19 cellular contexts compared by ENCODE assay signal in genomic region chr19:45158503-45159026, GRCh38. TPM values are rescaled to one million over a fixed set of nuclear protein-coding genes. Genes with fewer than 3 reads are reported as not detected.
DNase-seq lines count a peak whose midpoint lies in the region; ATAC-seq, FAIRE-seq and TF ChIP-seq lines count a peak whose summit lies in the region.
"Had no signal": no experiment of that assay in that cellular context is flagged by ENCODE, and none has a peak within 500 bp of the region (broad histone marks: within the 10 kb centered on the region; RNA-seq: fewer than 3 reads in every experiment).

No MANE protein-coding gene starts in this region.

- H3K4me1 Mint-ChIP-seq in activated naive CD8-positive, alpha-beta T cell treated with anti-CD3 and anti-CD28 coated beads, Interleukin-2, amount 10 ng/mL, durations not matched to agents 7 days and 5 days: peaks cover 6% of the 10 kb centered on the region
- peaks cover 8% of the 10 kb centered on the region for H3K4me1 Mint-ChIP-seq in activated naive CD8-positive, alpha-beta T cell treated with anti-CD3 and anti-CD28 coated beads for 36 hours
- peaks cover 13 to 23% of the 10 kb centered on the region in 2 donors for H3K4me1 Mint-ChIP-seq in stimulated activated naive B cell treated with anti-CD40 and anti-IgM and Interleukin-4, amounts not matched to agents 10 μg/mL and 1 μg/mL and 100 μg/mL, for 72 hours

- peak; percentile 36 for DNase-seq in activated naive CD8-positive, alpha-beta T cell treated with anti-CD3 and anti-CD28 coated beads, Interleukin-2, amount 10 ng/mL, durations not matched to agents 7 days and 5 days
- DNase-seq in activated naive CD8-positive, alpha-beta T cell treated with anti-CD3 and anti-CD28 coated beads for 36 hours: no peak
- DNase-seq in GM12878 (ENCODE audit: low read depth, low spot score) (no peak), kidney (peak; percentile 61), NCI-H1694 (lab: John Stamatoyannopoulos, UW) (no peak), DMS 273 (lab: John Stamatoyannopoulos, UW; ENCODE audit: unreplicated experiment) (no peak), occipital lobe (lab: John Stamatoyannopoulos, UW) (no peak)
- no peak for DNase-seq in stimulated activated naive B cell treated with anti-CD40 and anti-IgM and Interleukin-4, amounts not matched to agents 10 μg/mL and 1 μg/mL and 100 μg/mL, for 72 hours
- DNase-seq: 8988T; ACHN; CD8-positive, alpha-beta T cell; COR-L47; HCEC 1CT; HFFc6 had no signal

- no peaks in the 10 kb centered on the region for H3K79me2 ChIP-seq in GM12878 (ENCODE audit: control insufficient read depth, insufficient read depth, low read length)

- no peak overlapping the region for H2AFZ ChIP-seq in GM12878 (ENCODE audit: control insufficient read depth, low read depth, low read length)
- H2AFZ ChIP-seq: GM23338 had no signal

- no peak overlapping the region for H3K4me3 Mint-ChIP-seq in activated naive CD8-positive, alpha-beta T cell treated with anti-CD3 and anti-CD28 coated beads, Interleukin-2, amount 10 ng/mL, durations not matched to agents 7 days and 5 days
- H3K4me3 Mint-ChIP-seq in activated naive CD8-positive, alpha-beta T cell treated with anti-CD3 and anti-CD28 coated beads for 36 hours: no peak overlapping the region
- no peak overlapping the region for H3K4me3 Mint-ChIP-seq in stimulated activated naive B cell treated with anti-CD40 and anti-IgM and Interleukin-4, amounts not matched to agents 10 μg/mL and 1 μg/mL and 100 μg/mL, for 72 hours
- H3K4me3 Mint-ChIP-seq: CD8-positive, alpha-beta T cell; GM23338; HFFc6 had no signal

- POLR2A ChIA-PET in activated naive CD8-positive, alpha-beta T cell treated with anti-CD3 and anti-CD28 coated beads, Interleukin-2, amount 10 ng/mL, durations not matched to agents 7 days and 5 days (lab: Charles Lee): interaction anchor here (1.6 kb wide), 1 partner anchor 19 kb away, joined by 5 read pairs; the partner anchor contains the start of genes BLOC1S3 and TRAPPC6A
- POLR2A ChIA-PET in GM12878 (lab: Charles Lee): interaction anchor here (1.2 kb wide), 1 partner anchor 22 kb away, joined by 4 read pairs; no protein-coding TSS in a partner anchor

- H3K4me2 ChIP-seq in GM12878 (ENCODE audit: control insufficient read depth, insufficient read depth): no peak overlapping the region
- H3K4me2 ChIP-seq: GM23338 had no signal

- no peak overlapping the region for H3K4me3 ChIP-seq in GM12878
- H3K4me3 ChIP-seq in kidney (ENCODE audit: low read length in 2 of 2): no peak overlapping the region
- H3K4me3 ChIP-seq: GM23338 had no signal

- TF ChIP-seq RAD21 in GM12878 (IDR thresholded peaks at IDR 0.05; ENCODE audit: insufficient read depth, low read depth, low read length): no peak

- peaks cover 30% of the 10 kb centered on the region for H3K27me3 Mint-ChIP-seq in activated naive CD8-positive, alpha-beta T cell treated with anti-CD3 and anti-CD28 coated beads, Interleukin-2, amount 10 ng/mL, durations not matched to agents 7 days and 5 days
- peaks cover 22% of the 10 kb centered on the region for H3K27me3 Mint-ChIP-seq in activated naive CD8-positive, alpha-beta T cell treated with anti-CD3 and anti-CD28 coated beads for 36 hours
- H3K27me3 Mint-ChIP-seq in stimulated activated naive B cell treated with anti-CD40 and anti-IgM and Interleukin-4, amounts not matched to agents 10 μg/mL and 1 μg/mL and 100 μg/mL, for 72 hours: peaks cover 47 to 56% of the 10 kb centered on the region in 2 donors

- TF ChIP-seq POLR2A in GM12878 (IDR thresholded peaks at IDR 0.05; ENCODE audit: low read depth, low read length): peak; percentile 13; the same call in 1 of the 2 replicates

- no peak for TF ChIP-seq CTCF in GM12878 (IDR thresholded peaks at IDR 0.05 in 2 of 3, conservative IDR thresholded peaks at IDR 0.05 in 1 of 3; ENCODE audit: control insufficient read depth in 2 of 3, extremely low read depth in 1 of 3, insufficient read depth in 1 of 3, low read depth in 3 of 3, low read length in 3 of 3)
- TF ChIP-seq CTCF in kidney (IDR thresholded peaks at IDR 0.05; ENCODE audit: borderline replicate concordance, extremely low read depth, insufficient read depth): no peak

- no peak for TF ChIP-seq EP300 in GM12878 (IDR thresholded peaks at IDR 0.05; ENCODE audit: borderline replicate concordance in 1 of 2, control insufficient read depth in 1 of 2, low read depth in 2 of 2, low read length in 2 of 2)

- FAIRE-seq in GM12878 (lab: Jason Lieb, UNC) (no peak), kidney (lab: Jason Lieb, UNC) (no peak)
- FAIRE-seq: GM12891, HepG2, HTR-8/SVneo had no signal

- H3K27me3 ChIP-seq in GM12878 (replicated peaks in 1 of 2; ENCODE audit: control insufficient read depth in 2 of 2, insufficient read depth in 2 of 2, low read length in 1 of 2): no peaks in the 10 kb centered on the region; a peak in 2 of 4 replicates

- no peaks in the 10 kb centered on the region for H3K9me3 Mint-ChIP-seq in activated naive CD8-positive, alpha-beta T cell treated with anti-CD3 and anti-CD28 coated beads, Interleukin-2, amount 10 ng/mL, durations not matched to agents 7 days and 5 days
- H3K9me3 Mint-ChIP-seq in activated naive CD8-positive, alpha-beta T cell treated with anti-CD3 and anti-CD28 coated beads for 36 hours: no peaks in the 10 kb centered on the region
- H3K9me3 Mint-ChIP-seq in stimulated activated naive B cell treated with anti-CD40 and anti-IgM and Interleukin-4, amounts not matched to agents 10 μg/mL and 1 μg/mL and 100 μg/mL, for 72 hours: no peaks in the 10 kb centered on the region
- H3K9me3 Mint-ChIP-seq: CD8-positive, alpha-beta T cell; HFFc6 had no signal

- H3K36me3 ChIP-seq in GM12878 (ENCODE audit: control insufficient read depth in 2 of 2, insufficient read depth in 2 of 2, low read length in 1 of 2) (no peaks in the 10 kb centered on the region), kidney (ENCODE audit: control insufficient read depth in 1 of 2, insufficient read depth in 2 of 2, low read length in 2 of 2) (no peaks in the 10 kb centered on the region)

- H3K27ac Mint-ChIP-seq in activated naive CD8-positive, alpha-beta T cell treated with anti-CD3 and anti-CD28 coated beads, Interleukin-2, amount 10 ng/mL, durations not matched to agents 7 days and 5 days: no peak overlapping the region
- H3K27ac Mint-ChIP-seq in activated naive CD8-positive, alpha-beta T cell treated with anti-CD3 and anti-CD28 coated beads for 36 hours: no peak overlapping the region
- peak overlapping the region; percentile 77 for H3K27ac Mint-ChIP-seq in stimulated activated naive B cell treated with anti-CD40 and anti-IgM and Interleukin-4, amounts not matched to agents 10 μg/mL and 1 μg/mL and 100 μg/mL, for 72 hours
- H3K27ac Mint-ChIP-seq: CD8-positive, alpha-beta T cell; GM23338; HFFc6 had no signal

- in situ Hi-C loops in GM12878 (cut with MboI): no loop called here

- H3K4me1 ChIP-seq in GM12878 (ENCODE audit: control insufficient read depth, insufficient read depth, low read length) (peaks cover 3% of the 10 kb centered on the region), kidney (ENCODE audit: control insufficient read depth in 1 of 2, insufficient read depth in 1 of 2, low read depth in 1 of 2, low read length in 2 of 2) (peaks cover 0 to 4% of the 10 kb centered on the region in 2 donors)

- no peaks in the 10 kb centered on the region for H3K36me3 Mint-ChIP-seq in activated naive CD8-positive, alpha-beta T cell treated with anti-CD3 and anti-CD28 coated beads, Interleukin-2, amount 10 ng/mL, durations not matched to agents 7 days and 5 days
- peaks cover 2% of the 10 kb centered on the region for H3K36me3 Mint-ChIP-seq in activated naive CD8-positive, alpha-beta T cell treated with anti-CD3 and anti-CD28 coated beads for 36 hours
- no peaks in the 10 kb centered on the region for H3K36me3 Mint-ChIP-seq in stimulated activated naive B cell treated with anti-CD40 and anti-IgM and Interleukin-4, amounts not matched to agents 10 μg/mL and 1 μg/mL and 100 μg/mL, for 72 hours
- H3K36me3 Mint-ChIP-seq: CD8-positive, alpha-beta T cell had no signal

- intact Hi-C loops in GM12878 (cut with micrococcal nuclease; ENCODE audit: unreplicated experiment): no loop called here
- intact Hi-C loops in kidney (cut with DNase I): no loop called here

- H4K20me1 ChIP-seq in GM12878 (ENCODE audit: control insufficient read depth, insufficient read depth): no peaks in the 10 kb centered on the region

- H3K9ac ChIP-seq in GM12878 (ENCODE audit: control insufficient read depth, insufficient read depth, low read length) (no peak overlapping the region), kidney (ENCODE audit: low read length in 2 of 2) (no peak overlapping the region)

- RAD21 ChIA-PET in GM12878 (lab: Charles Lee; ENCODE audit: unreplicated experiment): no interaction called here

- H3K27ac ChIP-seq in GM12878 (ENCODE audit: control insufficient read depth, insufficient read depth) (no peak overlapping the region), kidney (ENCODE audit: low read depth in 2 of 2, low read length in 2 of 2) (no peak overlapping the region)

- H3K9me3 ChIP-seq in GM12878 (replicated peaks; ENCODE audit: control insufficient read depth, insufficient read depth, low read length) (no peaks in the 10 kb centered on the region), kidney (ENCODE audit: control insufficient read depth in 1 of 2, low read length in 2 of 2) (no peaks in the 10 kb centered on the region)

- 57% methylated on average over 13 of the region's 20 CpGs for WGBS in GM12878 (ENCODE audit: insufficient coverage, insufficient replicate concordance, low lambda C conversion rate, missing lambda C conversion rate)

- no peak for ATAC-seq in activated naive CD8-positive, alpha-beta T cell treated with anti-CD3 and anti-CD28 coated beads, Interleukin-2, amount 10 ng/mL, durations not matched to agents 7 days and 5 days (ENCODE audit: low read depth)
- no peak for ATAC-seq in GM12878
- no peak for ATAC-seq in stimulated activated naive B cell treated with anti-CD40 and anti-IgM and Interleukin-4, amounts not matched to agents 10 μg/mL and 1 μg/mL and 100 μg/mL, for 72 hours (replicated peaks)
- ATAC-seq: CD8-positive, alpha-beta T cell; GM23338; HepG2 had no signal

- CTCF ChIA-PET in GM12878 (lab: Yijun Ruan, JAX): no interaction called here

- SMC1A ChIA-PET in GM12878 (lab: Charles Lee; ENCODE audit: uncharacterized antibody, unreplicated experiment): no interaction called here

- no TSS peak for BruUV-seq in GM12878 (replicated peaks; lab: Mats Ljungman, UMichigan)

RNA-seq across cellular contexts. Expression of gene NKPD1, which starts 2.2 kb away (rescaled TPM):
- total RNA-seq in activated naive CD8-positive, alpha-beta T cell treated with anti-CD3 and anti-CD28 coated beads, Interleukin-2, amount 10 ng/mL, durations not matched to agents 7 days and 5 days: under 1 TPM; 0.31 to 0.47 TPM
- under 1 TPM in 1 of 2 experiments, not detected in 1; 0.24 TPM for total RNA-seq in activated naive CD8-positive, alpha-beta T cell treated with anti-CD3 and anti-CD28 coated beads for 36 hours
- 1.4 and 1.6 TPM in 2 replicates for total RNA-seq in GM12878 (2013; cell fraction: nucleolus; rRNA removed)
- 0.05 and 0.06 TPM in 2 replicates for total RNA-seq in GM12878 (2014; rRNA removed)
- not detected in 2 replicates for total RNA-seq in GM12878 (2014; rRNA removed; fragmentation: Illumina TruSeq; extraction: Trizol)
- total RNA-seq in GM12878 (2021): 0.05 and 0.13 TPM in 2 replicates
- not detected for polyA plus RNA-seq in GM12878 (2011; ENCODE audit: low read depth)
- polyA plus RNA-seq in GM12878 (2011; rRNA removed): not detected in 2 replicates
- polyA plus RNA-seq in GM12878 (2011; cell fraction: cytosol; rRNA removed): 0.03 TPM in 1 of 2 replicates, not detected in the other
- 0.28 and 0.37 TPM in 2 replicates for polyA plus RNA-seq in GM12878 (2011; cell fraction: nucleus; rRNA removed)
- 0.14 and 0.17 TPM in 2 replicates for polyA plus RNA-seq in GM12878 (2012)
- not detected in 2 replicates for polyA plus RNA-seq in GM12878 (2014; fragmentation: Illumina TruSeq; extraction: Trizol)
- not detected for polyA plus RNA-seq in GM12878 (2014; fragmentation: Nextera tagmentation; extraction: Ambion mirVana)
- polyA plus RNA-seq in GM12878 (2014; rRNA removed): 0.04 and 0.18 TPM in 2 replicates
- not detected for polyA plus RNA-seq in GM12878 (2016; fragmentation: Nextera tagmentation; extraction: Ambion mirVana)
- polyA minus RNA-seq in GM12878 (2011; rRNA and poly(A)+ RNA removed): 0.05 TPM in 1 of 2 replicates, not detected in the other
- polyA minus RNA-seq in GM12878 (2011; cell fraction: cytosol; rRNA and poly(A)+ RNA removed): not detected in 2 replicates
- polyA minus RNA-seq in GM12878 (2011; cell fraction: nucleus; rRNA and poly(A)+ RNA removed): 0.12 TPM in 1 of 2 replicates, not detected in the other
- 0.09 TPM for total RNA-seq in kidney
- not detected for polyA plus RNA-seq in kidney (ENCODE audit: insufficient read depth, low read depth, low replicate concordance)
- 0.47 TPM for total RNA-seq in occipital lobe
- total RNA-seq: HepG2 had no signal
- polyA plus RNA-seq: CD14-positive monocyte had no signal

RNA-seq across cellular contexts. Expression of gene TRAPPC6A, which starts 19.5 kb away (rescaled TPM):
- total RNA-seq in activated naive CD8-positive, alpha-beta T cell treated with anti-CD3 and anti-CD28 coated beads, Interleukin-2, amount 10 ng/mL, durations not matched to agents 7 days and 5 days: 10 to 100 TPM; 61.1 to 63.6 TPM
- 10 to 100 TPM; 19.8 to 22.9 TPM for total RNA-seq in activated naive CD8-positive, alpha-beta T cell treated with anti-CD3 and anti-CD28 coated beads for 36 hours
- 3.3 and 5.8 TPM in 2 replicates for total RNA-seq in GM12878 (2013; cell fraction: nucleolus; rRNA removed)
- 46.8 and 48.8 TPM in 2 replicates for total RNA-seq in GM12878 (2014; rRNA removed)
- 21.5 and 23.8 TPM in 2 replicates for total RNA-seq in GM12878 (2014; rRNA removed; fragmentation: Illumina TruSeq; extraction: Trizol)
- total RNA-seq in GM12878 (2021): 62.8 and 66.8 TPM in 2 replicates
- polyA plus RNA-seq in GM12878 (2011; ENCODE audit: low read depth): 37.6 TPM
- polyA plus RNA-seq in GM12878 (2011; rRNA removed): 15.1 and 24.9 TPM in 2 replicates
- 59.6 and 60.5 TPM in 2 replicates for polyA plus RNA-seq in GM12878 (2011; cell fraction: cytosol; rRNA removed)
- polyA plus RNA-seq in GM12878 (2011; cell fraction: nucleus; rRNA removed): 31.2 and 40.5 TPM in 2 replicates
- polyA plus RNA-seq in GM12878 (2012): 90.0 and 92.6 TPM in 2 replicates
- polyA plus RNA-seq in GM12878 (2014; fragmentation: Illumina TruSeq; extraction: Trizol): 1.4 and 16.8 TPM in 2 replicates
- polyA plus RNA-seq in GM12878 (2014; fragmentation: Nextera tagmentation; extraction: Ambion mirVana): 10 to 100 TPM in 1 of 2 experiments, 1 to 10 TPM in 1; 1.8 to 20.3 TPM
- 66.7 and 68.2 TPM in 2 replicates for polyA plus RNA-seq in GM12878 (2014; rRNA removed)
- polyA plus RNA-seq in GM12878 (2016; fragmentation: Nextera tagmentation; extraction: Ambion mirVana): 10 to 100 TPM; 82.8 to 83.9 TPM
- polyA minus RNA-seq in GM12878 (2011; rRNA and poly(A)+ RNA removed): 3.4 and 16.2 TPM in 2 replicates
- 3.7 and 7.6 TPM in 2 replicates for polyA minus RNA-seq in GM12878 (2011; cell fraction: cytosol; rRNA and poly(A)+ RNA removed)
- 3.6 and 3.9 TPM in 2 replicates for polyA minus RNA-seq in GM12878 (2011; cell fraction: nucleus; rRNA and poly(A)+ RNA removed)
- 37.2 TPM for total RNA-seq in kidney
- 123 TPM for polyA plus RNA-seq in kidney (ENCODE audit: insufficient read depth, low read depth, low replicate concordance)
- total RNA-seq in occipital lobe: 2.2 TPM

RNA-seq across cellular contexts. Expression of gene BLOC1S3, which starts 20.0 kb away (rescaled TPM):
- 10 to 100 TPM; 21.9 to 22.8 TPM for total RNA-seq in activated naive CD8-positive, alpha-beta T cell treated with anti-CD3 and anti-CD28 coated beads, Interleukin-2, amount 10 ng/mL, durations not matched to agents 7 days and 5 days
- 10 to 100 TPM; 10.5 to 13.3 TPM for total RNA-seq in activated naive CD8-positive, alpha-beta T cell treated with anti-CD3 and anti-CD28 coated beads for 36 hours
- total RNA-seq in GM12878 (2013; cell fraction: nucleolus; rRNA removed): 8.3 and 8.9 TPM in 2 replicates
- 4.2 and 4.4 TPM in 2 replicates for total RNA-seq in GM12878 (2014; rRNA removed)
- total RNA-seq in GM12878 (2014; rRNA removed; fragmentation: Illumina TruSeq; extraction: Trizol): 3.6 and 4.1 TPM in 2 replicates
- total RNA-seq in GM12878 (2021): 17.0 and 18.3 TPM in 2 replicates
- 4.9 TPM for polyA plus RNA-seq in GM12878 (2011; ENCODE audit: low read depth)
- polyA plus RNA-seq in GM12878 (2011; rRNA removed): 4.5 and 10.0 TPM in 2 replicates
- polyA plus RNA-seq in GM12878 (2011; cell fraction: cytosol; rRNA removed): 10.0 and 11.6 TPM in 2 replicates
- polyA plus RNA-seq in GM12878 (2011; cell fraction: nucleus; rRNA removed): 6.6 and 7.7 TPM in 2 replicates
- polyA plus RNA-seq in GM12878 (2012): 9.9 and 10.1 TPM in 2 replicates
- 8.0 and 9.3 TPM in 2 replicates for polyA plus RNA-seq in GM12878 (2014; fragmentation: Illumina TruSeq; extraction: Trizol)
- 10 to 100 TPM; 10.0 to 14.5 TPM for polyA plus RNA-seq in GM12878 (2014; fragmentation: Nextera tagmentation; extraction: Ambion mirVana)
- polyA plus RNA-seq in GM12878 (2014; rRNA removed): 10.8 and 14.9 TPM in 2 replicates
- 10 to 100 TPM; 14.7 to 15.0 TPM for polyA plus RNA-seq in GM12878 (2016; fragmentation: Nextera tagmentation; extraction: Ambion mirVana)
- 11.9 and 15.3 TPM in 2 replicates for polyA minus RNA-seq in GM12878 (2011; rRNA and poly(A)+ RNA removed)
- 6.5 and 6.9 TPM in 2 replicates for polyA minus RNA-seq in GM12878 (2011; cell fraction: cytosol; rRNA and poly(A)+ RNA removed)
- polyA minus RNA-seq in GM12878 (2011; cell fraction: nucleus; rRNA and poly(A)+ RNA removed): 4.2 and 7.9 TPM in 2 replicates
- 13.2 TPM for total RNA-seq in kidney
- 5.2 TPM for polyA plus RNA-seq in kidney (ENCODE audit: insufficient read depth, low read depth, low replicate concordance)
- total RNA-seq in occipital lobe: 3.1 TPM

Comparison
In these comparisons a context has a peak if more than half of its experiments do, and no peak if none do; other contexts are left out.
1. DNase-seq: peak in activated naive CD8-positive, alpha-beta T cell treated with anti-CD3 and anti-CD28 coated beads, Interleukin-2, amount 10 ng/mL, durations not matched to agents 7 days and 5 days (single experiment) and kidney (single experiment); none in activated naive CD8-positive, alpha-beta T cell treated with anti-CD3 and anti-CD28 coated beads for 36 hours (single experiment), GM12878 (single experiment), stimulated activated naive B cell treated with anti-CD40 and anti-IgM and Interleukin-4, amounts not matched to agents 10 μg/mL and 1 μg/mL and 100 μg/mL, for 72 hours (single experiment), NCI-H1694 (single experiment), DMS 273 (single experiment) and occipital lobe (single experiment).